Comparison of ENCODE assay signal across 23 cellular contexts in the genomic region with DNA sequence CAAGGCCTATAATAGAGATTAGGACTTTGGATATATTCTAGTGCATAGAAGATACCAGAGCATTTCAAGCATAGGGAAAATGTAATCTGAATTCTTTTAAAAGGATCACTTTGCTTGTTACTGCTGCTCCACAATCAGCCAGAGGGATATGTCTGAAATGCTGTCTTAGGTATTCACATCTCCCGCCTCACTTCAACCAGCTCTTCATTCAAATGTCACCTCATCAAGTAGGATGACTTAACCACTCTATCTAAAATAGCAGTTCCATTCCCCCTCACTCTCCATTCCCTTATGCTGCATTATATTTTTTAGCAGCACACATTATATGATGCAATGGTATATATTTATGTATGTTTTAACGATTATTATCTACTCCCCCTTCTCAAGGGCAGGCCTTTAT.
"Had no signal": no experiment of that assay in that cellular context is flagged by ENCODE, and none has a peak within 500 bp of the region (broad histone marks: within the 10 kb centered on the region; RNA-seq: fewer than 3 reads in every experiment).

No MANE protein-coding gene starts in this region.

- H3K36me3 ChIP-seq: stomach, suprapubic skin, thoracic aorta, thyroid gland, tibial artery, tibial nerve, transverse colon, upper lobe of left lung, upper lobe of right lung, uterus, vagina had no signal

- H3K27me3 ChIP-seq: stomach, suprapubic skin, testis, thyroid gland, tibial artery, tibial nerve, transverse colon, upper lobe of left lung, upper lobe of right lung, uterus, vagina had no signal

- H3K27ac ChIP-seq: stomach, suprapubic skin, testis, thoracic aorta, thyroid gland, tibial artery, tibial nerve, transverse colon, upper lobe of left lung, upper lobe of right lung, uterus, vagina had no signal

- DNase-seq: stimulated activated CD4-positive, alpha-beta T cell treated with anti-CD3 and anti-CD28 coated beads, Interleukin-2, amount 100 ng/mL, for 48 hours; stimulated activated CD4-positive, alpha-beta T cell treated with anti-CD3 and anti-CD28 coated beads, Interleukin-4, amount 100 ng/mL, for 1 hour; stimulated activated CD4-positive, alpha-beta T cell treated with anti-CD3 and anti-CD28 coated beads, Interleukin-4, amount 100 ng/mL, for 24 hours; stimulated activated CD4-positive, alpha-beta T cell treated with anti-CD3 and anti-CD28 coated beads, Interleukin-4, amount 100 ng/mL, for 4 hours; stimulated activated CD8-positive, alpha-beta memory T cell treated with anti-CD3 and anti-CD28 coated beads, Interleukin-4, amount 100 ng/mL, for 48 hours; stimulated activated naive B cell treated with anti-CD40 and anti-IgM and Interleukin-4, amounts not matched to agents 10 μg/mL and 1 μg/mL and 100 μg/mL, for 72 hours; stimulated activated naive CD4-positive, alpha-beta T cell; stimulated activated naive CD4-positive, alpha-beta T cell treated with Interleukin-2 at 50 U/mL for 16 hours; stimulated activated naive CD8-positive, alpha-beta T cell treated with anti-CD3 and anti-CD28 coated beads, Interleukin-15, amount 100 ng/mL, for 72 hours; stimulated activated naive CD8-positive, alpha-beta T cell treated with anti-CD3 and anti-CD28 coated beads, Interleukin-15, Interleukin-2, amounts not matched to agents 100 U/mL and 50 U/mL, for 24 hours; stomach; substantia nigra; testis; thyroid gland; tibial artery; transverse colon; upper lobe of left lung; upper lobe of right lung; uterus had no signal

- H3K4me3 ChIP-seq: stomach, suprapubic skin, testis, thoracic aorta, thyroid gland, tibial artery, tibial nerve, transverse colon, upper lobe of left lung, upper lobe of right lung, uterus, vagina had no signal

- H3K9me3 ChIP-seq: stomach, suprapubic skin, testis, thoracic aorta, thyroid gland, tibial artery, tibial nerve, transverse colon, upper lobe of left lung, upper lobe of right lung, uterus, vagina had no signal
